25 cellular contexts compared by ENCODE assay signal in the genomic region with DNA sequence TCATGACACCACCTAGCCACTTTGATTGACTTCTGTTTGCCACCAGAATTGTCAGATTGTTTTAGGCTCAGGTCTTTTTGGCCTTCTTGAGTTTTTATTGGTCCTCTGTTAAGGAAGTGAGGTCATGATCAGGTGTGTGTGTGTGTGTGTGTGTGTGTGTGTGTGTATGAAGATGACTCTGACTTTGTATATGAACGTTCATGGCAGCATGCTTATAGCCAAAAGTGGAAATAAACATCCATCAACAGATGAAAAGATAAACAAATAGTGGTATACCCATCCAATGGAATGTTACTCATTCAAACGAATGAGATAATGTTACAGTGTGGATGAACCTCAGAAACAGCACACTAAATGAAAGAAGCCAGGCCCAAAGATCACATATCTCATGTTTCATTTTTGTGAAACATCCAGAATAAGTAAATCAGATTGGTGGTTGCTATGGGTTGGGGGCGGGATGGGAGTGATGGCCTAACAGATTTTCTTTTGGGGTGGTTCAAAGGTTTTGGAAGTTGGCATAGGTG.
"Had no signal": no experiment of that assay in that cellular context is flagged by ENCODE, and none has a peak within 500 bp of the region (broad histone marks: within the 10 kb centered on the region; RNA-seq: fewer than 3 reads in every experiment).

No MANE protein-coding gene starts in this region.

- H3K27me3 ChIP-seq: dorsolateral prefrontal cortex, heart right ventricle, left lung, ovary, sigmoid colon, testis, tibial artery had no signal

- H3K27ac Mint-ChIP-seq: natural killer cell; stimulated activated effector memory CD8-positive, alpha-beta T cell treated with anti-CD3 and anti-CD28 coated beads, Interleukin-12 subunit alpha, Interleukin-12 subunit beta, amount 100 ng/mL, for 72 hours; type B pancreatic cell had no signal

- ATAC-seq: heart right ventricle; left cardiac atrium; left lung; natural killer cell; psoas muscle; right cardiac atrium; stimulated activated effector memory CD8-positive, alpha-beta T cell treated with anti-CD3 and anti-CD28 coated beads, Interleukin-12 subunit alpha, Interleukin-12 subunit beta, amount 100 ng/mL, for 72 hours had no signal

- FAIRE-seq: colon, islet of Langerhans had no signal

- H3K4me3 Mint-ChIP-seq: natural killer cell; stimulated activated effector memory CD8-positive, alpha-beta T cell treated with anti-CD3 and anti-CD28 coated beads, Interleukin-12 subunit alpha, Interleukin-12 subunit beta, amount 100 ng/mL, for 72 hours; type B pancreatic cell had no signal

- H3K4me1 Mint-ChIP-seq: natural killer cell had no signal

- H3K27ac ChIP-seq: dorsolateral prefrontal cortex, heart right ventricle, left lung, ovary, psoas muscle, sigmoid colon, testis, tibial artery had no signal

- H3K4me3 ChIP-seq: dorsolateral prefrontal cortex, heart right ventricle, left lung, ovary, psoas muscle, sigmoid colon, tibial artery had no signal

- H3K27me3 Mint-ChIP-seq: type B pancreatic cell had no signal

- H3K9me3 Mint-ChIP-seq: natural killer cell; stimulated activated effector memory CD8-positive, alpha-beta T cell treated with anti-CD3 and anti-CD28 coated beads, Interleukin-12 subunit alpha, Interleukin-12 subunit beta, amount 100 ng/mL, for 72 hours had no signal

- DNase-seq: dorsolateral prefrontal cortex; effector CD4-positive, alpha-beta T cell; foreskin melanocyte; glutamatergic neuron; heart right ventricle; hippocampal formation; left cardiac atrium; left lung; mammary epithelial cell; natural killer cell; occipital lobe; ovary; psoas muscle; sigmoid colon; stimulated activated CD4-positive, alpha-beta T cell treated with anti-CD3 and anti-CD28 coated beads, Interleukin-2, amount 100 ng/mL, for 24 hours; stimulated activated CD4-positive, alpha-beta T cell treated with anti-CD3 and anti-CD28 coated beads, Interleukin-4, amount 100 ng/mL, for 24 hours; stimulated activated naive CD4-positive, alpha-beta T cell treated with Interleukin-2 at 50 U/mL for 16 hours; substantia nigra; testis; tibial artery had no signal

- H3K36me3 Mint-ChIP-seq: natural killer cell; stimulated activated effector memory CD8-positive, alpha-beta T cell treated with anti-CD3 and anti-CD28 coated beads, Interleukin-12 subunit alpha, Interleukin-12 subunit beta, amount 100 ng/mL, for 72 hours; type B pancreatic cell had no signal

- H3K4me1 ChIP-seq: heart right ventricle, left lung, psoas muscle, sigmoid colon, testis, tibial artery had no signal

- H3K36me3 ChIP-seq: heart right ventricle, left lung, ovary, sigmoid colon, tibial artery had no signal

- H3K9me3 ChIP-seq: heart right ventricle, left lung, ovary, psoas muscle, sigmoid colon, testis, tibial artery had no signal
